In the genomic region with DNA sequence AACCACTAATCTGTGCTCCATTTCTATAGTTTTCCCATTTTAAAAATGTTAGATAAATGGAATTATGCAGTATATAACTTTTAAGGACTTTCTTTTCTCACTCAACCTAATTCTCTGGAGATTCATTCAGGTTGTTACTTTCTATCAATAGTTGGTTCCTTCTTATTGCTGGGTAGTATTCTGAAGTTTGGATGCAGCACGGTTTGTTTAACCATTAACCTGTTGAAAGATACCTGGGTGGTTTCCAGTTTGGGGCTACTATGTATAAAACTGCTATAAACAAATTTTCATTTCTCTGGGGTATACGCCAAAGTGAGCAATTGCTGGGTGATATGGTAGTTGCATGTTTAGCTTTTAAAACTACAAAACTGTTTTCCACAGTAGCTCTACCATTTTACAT, we compare ENCODE assay signal across 30 cellular contexts.
"Had no signal": no experiment of that assay in that cellular context is flagged by ENCODE, and none has a peak within 500 bp of the region (broad histone marks: within the 10 kb centered on the region; RNA-seq: fewer than 3 reads in every experiment).

No MANE protein-coding gene starts in this region.

- H3K36me3 Mint-ChIP-seq: naive thymus-derived CD4-positive, alpha-beta T cell; natural killer cell; neural progenitor cell; stimulated activated effector memory CD8-positive, alpha-beta T cell treated with anti-CD3 and anti-CD28 coated beads, Interleukin-12 subunit alpha, Interleukin-12 subunit beta, amount 100 ng/mL, for 72 hours; stimulated activated naive B cell treated with anti-CD40 and anti-IgM and Interleukin-4, amounts not matched to agents 10 μg/mL and 1 μg/mL and 100 μg/mL, for 72 hours; type B pancreatic cell had no signal

- H3K27ac ChIP-seq: neural progenitor cell, ovary, parathyroid adenoma, psoas muscle, skin epidermis, spleen, stomach, thoracic aorta, thyroid gland, tibial nerve, upper lobe of right lung, uterus had no signal

- H3K27ac Mint-ChIP-seq: naive thymus-derived CD4-positive, alpha-beta T cell; natural killer cell; nephron; neural progenitor cell; progenitor cell of endocrine pancreas; stimulated activated effector memory CD8-positive, alpha-beta T cell treated with anti-CD3 and anti-CD28 coated beads, Interleukin-12 subunit alpha, Interleukin-12 subunit beta, amount 100 ng/mL, for 72 hours; stimulated activated naive B cell treated with anti-CD40 and anti-IgM and Interleukin-4, amounts not matched to agents 10 μg/mL and 1 μg/mL and 100 μg/mL, for 72 hours; stimulated activated naive CD8-positive, alpha-beta T cell treated with anti-CD3 and anti-CD28 coated beads, Interleukin-15, Interleukin-2, amounts not matched to agents 100 ng/mL and 50 ng/mL, for 24 hours; type B pancreatic cell had no signal

- H3K36me3 ChIP-seq: neural progenitor cell, ovary, spleen, stomach, thoracic aorta, thyroid gland, tibial nerve, upper lobe of right lung, uterus had no signal

- H3K9me3 Mint-ChIP-seq: naive thymus-derived CD4-positive, alpha-beta T cell; natural killer cell; nephron; stimulated activated effector memory CD8-positive, alpha-beta T cell treated with anti-CD3 and anti-CD28 coated beads, Interleukin-12 subunit alpha, Interleukin-12 subunit beta, amount 100 ng/mL, for 72 hours; stimulated activated naive B cell treated with anti-CD40 and anti-IgM and Interleukin-4, amounts not matched to agents 10 μg/mL and 1 μg/mL and 100 μg/mL, for 72 hours; stimulated activated naive CD8-positive, alpha-beta T cell treated with anti-CD3 and anti-CD28 coated beads, Interleukin-15, Interleukin-2, amounts not matched to agents 100 ng/mL and 50 ng/mL, for 24 hours; type B pancreatic cell had no signal

- ATAC-seq: naive thymus-derived CD4-positive, alpha-beta T cell; natural killer cell; psoas muscle; right cardiac atrium; sciatic nerve; stimulated activated effector memory CD8-positive, alpha-beta T cell treated with anti-CD3 and anti-CD28 coated beads, Interleukin-12 subunit alpha, Interleukin-12 subunit beta, amount 100 ng/mL, for 72 hours; stimulated activated naive B cell treated with anti-CD40 and anti-IgM and Interleukin-4, amounts not matched to agents 10 μg/mL and 1 μg/mL and 100 μg/mL, for 72 hours; upper lobe of right lung had no signal

- DNase-seq: naive thymus-derived CD4-positive, alpha-beta T cell; natural killer cell; occipital lobe; ovary; posterior cingulate gyrus; psoas muscle; right cardiac atrium; spleen; stimulated activated CD4-positive, alpha-beta T cell treated with anti-CD3 and anti-CD28 coated beads, Interleukin-12 subunit alpha, Interleukin-12 subunit beta, amount 100 ng/mL, for 4 hours; stimulated activated CD4-positive, alpha-beta T cell treated with anti-CD3 and anti-CD28 coated beads, Interleukin-2, amount 100 ng/mL, for 24 hours; stimulated activated CD4-positive, alpha-beta T cell treated with anti-CD3 and anti-CD28 coated beads, Interleukin-2, amount 100 ng/mL, for 48 hours; stimulated activated CD4-positive, alpha-beta T cell treated with anti-CD3 and anti-CD28 coated beads, Interleukin-4, amount 100 ng/mL, for 24 hours; stimulated activated naive B cell treated with anti-CD40 and anti-IgM and Interleukin-4, amounts not matched to agents 10 μg/mL and 1 μg/mL and 100 μg/mL, for 72 hours; stimulated activated naive CD4-positive, alpha-beta T cell treated with Interleukin-2 at 50 U/mL for 16 hours; stomach; thyroid gland; upper lobe of right lung; uterus had no signal

- H3K9me3 ChIP-seq: ovary, psoas muscle, spleen, stomach, thoracic aorta, thyroid gland, tibial nerve, upper lobe of right lung, uterus had no signal

- H3K27me3 ChIP-seq: neural progenitor cell, ovary, spleen, stomach, thyroid gland, tibial nerve, upper lobe of right lung, uterus had no signal

- H3K4me1 ChIP-seq: parathyroid adenoma, thyroid gland, upper lobe of right lung, uterus had no signal

- H3K4me3 ChIP-seq: neural progenitor cell, ovary, psoas muscle, skin epidermis, smooth muscle cell, spleen, stomach, thoracic aorta, thyroid gland, tibial nerve, upper lobe of right lung, uterus had no signal
